In genomic region chr1:59697138-59697811, GRCh38 we compare ENCODE assay signal across 7 cellular contexts.
DNase-seq lines count a peak whose midpoint lies in the region; ATAC-seq lines count a peak whose summit lies in the region.

No MANE protein-coding gene starts in this region.

- no peak overlapping the region for H3K27ac ChIP-seq in aorta (ENCODE audit: low read depth in 1 of 2, low read length in 2 of 2)

- intact Hi-C loops in aorta (cut with DNase I), result loop anchor here in 1 of 2 donors (5.0 kb wide), 1 partner anchor 400 kb away; the partner anchor contains the start of gene FGGY

- peaks cover 0 to 1% of the 10 kb centered on the region in 2 donors for H3K36me3 ChIP-seq in aorta (ENCODE audit: control insufficient read depth in 1 of 2, insufficient read depth in 2 of 2, low read length in 1 of 2)

- no peaks in the 10 kb centered on the region for H3K9me3 Mint-ChIP-seq in activated naive CD8-positive, alpha-beta T cell (ENCODE audit: low read depth)

- peak overlapping the region; percentile 3 for H3K27ac Mint-ChIP-seq in activated naive CD8-positive, alpha-beta T cell

- DNase-seq in KBM-7 (peak; percentile 75), aorta (no peak), HCEC 1CT (no peak), anterior cingulate cortex (lab: John Stamatoyannopoulos, UW) (no peak)
- DNase-seq in stimulated activated CD8-positive, alpha-beta memory T cell treated with anti-CD3 and anti-CD28 coated beads, Interleukin-7, amount 100 ng/mL, for 24 hours (ENCODE audit: low read depth), result peak; percentile 2

- no peaks in the 10 kb centered on the region for H3K27me3 Mint-ChIP-seq in activated naive CD8-positive, alpha-beta T cell

- H3K4me1 ChIP-seq in aorta (ENCODE audit: control insufficient read depth in 1 of 2, insufficient read depth in 2 of 2, low read length in 2 of 2), result no peaks in the 10 kb centered on the region

- H3K4me3 ChIP-seq in aorta (ENCODE audit: low read length in 2 of 2), result no peak overlapping the region

- WGBS in aorta, 2 donors, result 62 to 63% methylated on average over 8 of the region's 8 CpGs

- H3K4me3 Mint-ChIP-seq in activated naive CD8-positive, alpha-beta T cell, result peak overlapping the region; percentile 67

- peaks cover 19% of the 10 kb centered on the region for H3K4me1 Mint-ChIP-seq in activated naive CD8-positive, alpha-beta T cell (ENCODE audit: low read depth)

- no peaks in the 10 kb centered on the region for H3K9me3 ChIP-seq in aorta (ENCODE audit: control insufficient read depth, low read length)

- in situ Hi-C loops in KBM-7 (cut with MboI; ENCODE audit: low pct_unique_long_range_greater_than_20kb, low sequenced_read_pairs), result no loop called here

- no peaks in the 10 kb centered on the region for H3K27me3 ChIP-seq in aorta (ENCODE audit: control insufficient read depth in 1 of 2, insufficient read depth in 2 of 2, low read length in 1 of 2)

- ATAC-seq in GM21423 (IDR thresholded peaks at IDR 0.05; ENCODE audit: unreplicated experiment) (peak; percentile 68), aorta (ENCODE audit: low FRiP score) (no peak)

- no peaks in the 10 kb centered on the region for H3K36me3 Mint-ChIP-seq in activated naive CD8-positive, alpha-beta T cell

Comparison
In these comparisons a context has a peak if more than half of its experiments do, and no peak if none do; other contexts are left out.
1. DNase-seq: peak in KBM-7 (single experiment) and stimulated activated CD8-positive, alpha-beta memory T cell treated with anti-CD3 and anti-CD28 coated beads, Interleukin-7, amount 100 ng/mL, for 24 hours (single experiment); none in aorta (0 of 2), HCEC 1CT (single experiment) and anterior cingulate cortex (0 of 58).